Comparison of ENCODE assay signal across 11 cellular contexts in genomic region chr1:181126871-181127587, GRCh38. TPM values are rescaled to one million over a fixed set of nuclear protein-coding genes. Genes with fewer than 3 reads are reported as not detected.
DNase-seq lines count a peak whose midpoint lies in the region; FAIRE-seq and TF ChIP-seq lines count a peak whose summit lies in the region.
"Had no signal": no experiment of that assay in that cellular context is flagged by ENCODE, and none has a peak within 500 bp of the region (broad histone marks: within the 10 kb centered on the region; RNA-seq: fewer than 3 reads in every experiment).

No MANE protein-coding gene starts in this region.

- no peak for TF ChIP-seq POLR2A in uterus (IDR thresholded peaks at IDR 0.05)

- DNase-seq in DMS153 (lab: John Stamatoyannopoulos, UW): peak; percentile 93
- peak; percentile 89 for DNase-seq in NCI-H128 (lab: John Stamatoyannopoulos, UW; ENCODE audit: unreplicated experiment)
- peak; percentile 63 for DNase-seq in RCC 7860 (ENCODE audit: low spot score)
- peak; percentile 66 for DNase-seq in left kidney (ENCODE audit: low read depth, low spot score)
- DNase-seq in stimulated activated CD8-positive, alpha-beta memory T cell treated with anti-CD3 and anti-CD28 coated beads, Interleukin-4, amount 100 ng/mL, for 48 hours: no peak
- DNase-seq in uterus: no peak
- DNase-seq in ureter (ENCODE audit: low spot score): no peak
- no peak for DNase-seq in foreskin fibroblast

- TF ChIP-seq CTCF in uterus (IDR thresholded peaks at IDR 0.05) (no peak), foreskin fibroblast (IDR thresholded peaks at IDR 0.05; ENCODE audit: low read depth, low read length) (no peak)

- H3K36me3 ChIP-seq in uterus: no peaks in the 10 kb centered on the region
- H3K36me3 ChIP-seq: prostate gland had no signal

- no peak overlapping the region for H3K4me3 ChIP-seq in uterus
- H3K4me3 ChIP-seq in foreskin fibroblast (ENCODE audit: low read depth in 1 of 2, low read length in 2 of 2): no peak overlapping the region
- H3K4me3 ChIP-seq: coronary artery, prostate gland, SK-N-MC had no signal

- no peak for FAIRE-seq in RCC 7860 (lab: Jason Lieb, UNC)

- H3K4me1 ChIP-seq in uterus: peaks cover 0 to 6% of the 10 kb centered on the region in 2 donors
- H3K4me1 ChIP-seq: prostate gland had no signal

- intact Hi-C loops in uterus (cut with DNase I; ENCODE audit: low total_unique reads): no loop called here

- no peak overlapping the region for H3K27ac ChIP-seq in uterus
- H3K27ac ChIP-seq: prostate gland, SK-N-MC had no signal

- H3K27me3 ChIP-seq in uterus: no peaks in the 10 kb centered on the region

- no peaks in the 10 kb centered on the region for H3K9me3 ChIP-seq in uterus
- H3K9me3 ChIP-seq: prostate gland had no signal

RNA-seq across cellular contexts. Expression of gene IER5, which starts 38.5 kb away (rescaled TPM):
- total RNA-seq in uterus (10 to 100 TPM; 19.4 to 34.8 (median 24.2) TPM), ureter (12.6 TPM)

Comparison
In these comparisons a context has a peak if more than half of its experiments do, and no peak if none do; other contexts are left out.
1. DNase-seq: peak in DMS153 (single experiment), NCI-H128 (single experiment), RCC 7860 (single experiment) and left kidney (single experiment); none in stimulated activated CD8-positive, alpha-beta memory T cell treated with anti-CD3 and anti-CD28 coated beads, Interleukin-4, amount 100 ng/mL, for 48 hours (single experiment), uterus (0 of 2), ureter (single experiment) and foreskin fibroblast (0 of 2).